In the genomic region with DNA sequence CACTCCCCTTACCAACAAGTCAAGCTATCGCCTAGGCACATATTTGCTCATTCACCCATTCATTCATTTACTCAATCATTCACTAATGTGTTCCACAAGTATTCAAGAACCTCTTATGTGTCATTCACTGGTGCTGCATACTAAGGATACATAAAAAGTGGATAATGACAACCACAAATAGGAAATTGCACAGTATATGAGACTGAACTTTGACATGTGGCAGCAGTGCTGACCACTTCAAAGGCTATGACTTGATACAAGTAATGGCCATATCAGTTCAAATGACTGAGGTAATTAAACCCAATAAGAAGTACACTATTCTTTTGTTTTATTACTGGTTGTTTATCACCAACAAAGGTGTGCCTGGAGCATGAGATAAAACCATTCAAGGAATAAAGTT, we compare ENCODE assay signal across 20 cellular contexts.
DNase-seq lines count a peak whose midpoint lies in the region; ATAC-seq and FAIRE-seq lines count a peak whose summit lies in the region.
"Had no signal": no experiment of that assay in that cellular context is flagged by ENCODE, and none has a peak within 500 bp of the region (broad histone marks: within the 10 kb centered on the region; RNA-seq: fewer than 3 reads in every experiment).

No MANE protein-coding gene starts in this region.

- ATAC-seq in left colon (peak; percentile 94), GM18520 (IDR thresholded peaks at IDR 0.05; ENCODE audit: unreplicated experiment) (no peak), HG03025 (IDR thresholded peaks at IDR 0.05; ENCODE audit: low FRiP score, unreplicated experiment) (no peak), GM18858 (IDR thresholded peaks at IDR 0.05; ENCODE audit: unreplicated experiment) (no peak)

- intact Hi-C loops in left colon (cut with DNase I, micrococcal nuclease) = no loop called here

- no peak overlapping the region for H3K27ac ChIP-seq in small intestine (ENCODE audit: low read depth in 1 of 2, low read length in 1 of 2)
- H3K27ac ChIP-seq: 22Rv1; BLaER1 treated with 17β-estradiol and CSF1 and Interleukin-3, amounts not matched to agents 10 nM and 100 nM; GM23248 had no signal

- H3K9me3 ChIP-seq in small intestine (ENCODE audit: control insufficient read depth, low read depth) = no peaks in the 10 kb centered on the region

- H3K36me3 ChIP-seq in small intestine (ENCODE audit: control insufficient read depth in 2 of 2, insufficient read depth in 2 of 2, low read length in 2 of 2) = no peaks in the 10 kb centered on the region
- H3K36me3 ChIP-seq: BLaER1 treated with 17β-estradiol and CSF1 and Interleukin-3, amounts not matched to agents 10 nM and 100 nM had no signal

- no peaks in the 10 kb centered on the region for H3K27me3 ChIP-seq in small intestine (ENCODE audit: control insufficient read depth in 2 of 2, insufficient read depth in 2 of 2, low read length in 2 of 2)
- H3K27me3 ChIP-seq: BLaER1 treated with 17β-estradiol and CSF1 and Interleukin-3, amounts not matched to agents 10 nM and 100 nM had no signal

- DNase-seq in GM19239 (ENCODE audit: insufficient read length, low spot score) (no peak), SW480 (ENCODE audit: low spot score) (peak; percentile 59), left colon (no peak), small intestine (peak; percentile 86)
- DNase-seq: Calu3; CD4-positive, alpha-beta T cell; CD8-positive, alpha-beta memory T cell; DMS79 treated with DMSO at 0.1 percent for 48 hours; GF-D8; GM23248; H7; HCEC 1CT had no signal

- no peaks in the 10 kb centered on the region for H3K4me1 ChIP-seq in small intestine (ENCODE audit: control insufficient read depth in 2 of 2, insufficient read depth in 1 of 2, low read depth in 1 of 2, low read length in 1 of 2)

- 14 to 62% (median 45%) methylated on average over 1 of the region's 1 CpG for WGBS in small intestine, 3 donors

- no peak overlapping the region for H3K4me3 ChIP-seq in small intestine (ENCODE audit: low read depth in 1 of 2, low read length in 2 of 2)
- H3K4me3 ChIP-seq: BLaER1 treated with 17β-estradiol and CSF1 and Interleukin-3, amounts not matched to agents 10 nM and 100 nM; GM23248 had no signal

- FAIRE-seq in GM19239 (lab: Jason Lieb, UNC) (peak; percentile 66), small intestine (lab: Jason Lieb, UNC) (peak; percentile 86)
- FAIRE-seq: A204.1, GM12892, H1 had no signal

Comparison
In these comparisons a context has a peak if more than half of its experiments do, and no peak if none do; other contexts are left out.
1. DNase-seq: peak in SW480 (single experiment) and small intestine (single experiment); none in GM19239 (single experiment) and left colon (0 of 2).